In genomic region chr6:88165087-88165876, GRCh38 we compare ENCODE assay signal across 8 cellular contexts. TPM values are rescaled to one million over a fixed set of nuclear protein-coding genes. Genes with fewer than 3 reads are reported as not detected.
DNase-seq lines count a peak whose midpoint lies in the region; ATAC-seq and TF ChIP-seq lines count a peak whose summit lies in the region.

No MANE protein-coding gene starts in this region.

- H3K9me3 Mint-ChIP-seq in mesothelial cell of epicardium = no peaks in the 10 kb centered on the region

- H3K4me3 Mint-ChIP-seq in mesothelial cell of epicardium = peak overlapping the region; percentile 82

- H3K4me1 Mint-ChIP-seq in mesothelial cell of epicardium = peaks cover 21% of the 10 kb centered on the region

- H3K4me3 ChIP-seq in GM12865 (ENCODE audit: low read depth, low read length) (peak overlapping the region; percentile 88), astrocyte of the cerebellum (ENCODE audit: low read depth, low read length) (peak overlapping the region; percentile 53)

- in situ Hi-C loops in astrocyte of the cerebellum (cut with HindIII; ENCODE audit: low sequenced_read_pairs) = no loop called here

- TF ChIP-seq CTCF in GM12865 (IDR thresholded peaks at IDR 0.05; ENCODE audit: insufficient read depth, low read depth, low read length, missing control alignments) (no peak), astrocyte of the cerebellum (IDR thresholded peaks at IDR 0.05; ENCODE audit: low read depth, low read length, missing control alignments) (no peak), mesothelial cell of epicardium (IDR thresholded peaks at IDR 0.05; ENCODE audit: unreplicated experiment) (no peak)

- DNase-seq in GM12865 (ENCODE audit: low read depth) (no peak), astrocyte of the cerebellum (ENCODE audit: low read depth) (no peak), mesothelial cell of epicardium (ENCODE audit: low spot score in 2 of 2, unreplicated experiment in 2 of 2) (no peak), AG08396 (ENCODE audit: low spot score) (no peak)
- no peak for DNase-seq in stimulated activated CD4-positive, alpha-beta T cell treated with anti-CD3 and anti-CD28 coated beads, Interleukin-2, amount 100 ng/mL, for 48 hours

- no peaks in the 10 kb centered on the region for H3K36me3 Mint-ChIP-seq in mesothelial cell of epicardium

- peaks cover 48% of the 10 kb centered on the region for H3K27me3 Mint-ChIP-seq in mesothelial cell of epicardium (ENCODE audit: low read depth)

- H3K27ac Mint-ChIP-seq in mesothelial cell of epicardium = peak overlapping the region; percentile 74

- ATAC-seq in HG03159 (IDR thresholded peaks at IDR 0.05; ENCODE audit: unreplicated experiment) (peak; percentile 2), HG03354 (IDR thresholded peaks at IDR 0.05; ENCODE audit: poor library complexity, severe bottlenecking, unreplicated experiment) (no peak), HG02678 (IDR thresholded peaks at IDR 0.05; ENCODE audit: unreplicated experiment) (no peak)

RNA-seq across cellular contexts. Expression of gene CNR1, which starts 0.9 kb away (rescaled TPM):
- total RNA-seq in mesothelial cell of epicardium = 6.2 to 6.9 TPM (median 6.3 TPM) in 3 replicates
